Comparison of ENCODE assay signal across 7 cellular contexts in genomic region chr2:177617849-177618248, GRCh38.
DNase-seq lines count a peak whose midpoint lies in the region; ATAC-seq, FAIRE-seq and TF ChIP-seq lines count a peak whose summit lies in the region.

No MANE protein-coding gene starts in this region.

- FAIRE-seq in HTR-8/SVneo (lab: Jason Lieb, UNC): no peak

- H3K9me3 Mint-ChIP-seq in activated CD4-positive, alpha-beta memory T cell treated with anti-CD3 and anti-CD28 coated beads, Interleukin-2, amount 10 ng/mL, durations not matched to agents 7 days and 5 days: no peaks in the 10 kb centered on the region
- H3K9me3 Mint-ChIP-seq in stimulated activated memory B cell treated with anti-CD40 and anti-IgM and Interleukin-4, amounts not matched to agents 10 μg/mL and 1 μg/mL and 100 μg/mL, for 72 hours: peaks cover 2% of the 10 kb centered on the region

- POLR2A ChIA-PET in activated CD4-positive, alpha-beta memory T cell treated with anti-CD3 and anti-CD28 coated beads, Interleukin-2, amount 10 ng/mL, durations not matched to agents 7 days and 5 days (lab: Charles Lee): interaction anchor here (1.2 to 1.3 kb wide), 2 partner anchors 66 to 225 kb away, joined by 3 to 4 read pairs; partner anchors contain the start of gene AGPS

- H3K4me3 Mint-ChIP-seq in activated CD4-positive, alpha-beta memory T cell treated with anti-CD3 and anti-CD28 coated beads, Interleukin-2, amount 10 ng/mL, durations not matched to agents 7 days and 5 days: peak overlapping the region; percentile 83
- H3K4me3 Mint-ChIP-seq in stimulated activated memory B cell treated with anti-CD40 and anti-IgM and Interleukin-4, amounts not matched to agents 10 μg/mL and 1 μg/mL and 100 μg/mL, for 72 hours: peak overlapping the region; percentile 93

- ATAC-seq in stimulated activated memory B cell treated with anti-CD40 and anti-IgM and Interleukin-4, amounts not matched to agents 10 μg/mL and 1 μg/mL and 100 μg/mL, for 72 hours: no peak

- DNase-seq in HFF-Myc (ENCODE audit: extremely low read depth, low read depth): no peak
- no peak for DNase-seq in activated CD4-positive, alpha-beta memory T cell treated with anti-CD3 and anti-CD28 coated beads, Interleukin-2, amount 10 ng/mL, durations not matched to agents 7 days and 5 days
- no peak for DNase-seq in HTR-8/SVneo (ENCODE audit: insufficient read length, low spot score)
- DNase-seq in KBM-7: no peak
- DNase-seq in cerebellum (ENCODE audit: low spot score): no peak

- H3K27ac ChIP-seq in iPS-18a (ENCODE audit: low read length): peak overlapping the region; percentile 99

- peaks cover 12% of the 10 kb centered on the region for H3K27me3 Mint-ChIP-seq in activated CD4-positive, alpha-beta memory T cell treated with anti-CD3 and anti-CD28 coated beads, Interleukin-2, amount 10 ng/mL, durations not matched to agents 7 days and 5 days
- no peaks in the 10 kb centered on the region for H3K27me3 Mint-ChIP-seq in stimulated activated memory B cell treated with anti-CD40 and anti-IgM and Interleukin-4, amounts not matched to agents 10 μg/mL and 1 μg/mL and 100 μg/mL, for 72 hours

- no peaks in the 10 kb centered on the region for H3K27me3 ChIP-seq in iPS-18a (ENCODE audit: control insufficient read depth, insufficient read depth, low read length)

- peaks cover 2% of the 10 kb centered on the region for H3K4me1 ChIP-seq in iPS-18a (ENCODE audit: control insufficient read depth, low read depth, low read length)

- H3K9me3 ChIP-seq in iPS-18a (ENCODE audit: control insufficient read depth, low read depth, low read length): no peaks in the 10 kb centered on the region

- peak overlapping the region; percentile 87 for H3K27ac Mint-ChIP-seq in activated CD4-positive, alpha-beta memory T cell treated with anti-CD3 and anti-CD28 coated beads, Interleukin-2, amount 10 ng/mL, durations not matched to agents 7 days and 5 days
- H3K27ac Mint-ChIP-seq in stimulated activated memory B cell treated with anti-CD40 and anti-IgM and Interleukin-4, amounts not matched to agents 10 μg/mL and 1 μg/mL and 100 μg/mL, for 72 hours: peak overlapping the region; percentile 99

- no peaks in the 10 kb centered on the region for H3K36me3 Mint-ChIP-seq in activated CD4-positive, alpha-beta memory T cell treated with anti-CD3 and anti-CD28 coated beads, Interleukin-2, amount 10 ng/mL, durations not matched to agents 7 days and 5 days (ENCODE audit: low read depth)
- H3K36me3 Mint-ChIP-seq in stimulated activated memory B cell treated with anti-CD40 and anti-IgM and Interleukin-4, amounts not matched to agents 10 μg/mL and 1 μg/mL and 100 μg/mL, for 72 hours: no peaks in the 10 kb centered on the region

- CTCF ChIA-PET in activated CD4-positive, alpha-beta memory T cell treated with anti-CD3 and anti-CD28 coated beads, Interleukin-2, amount 10 ng/mL, durations not matched to agents 7 days and 5 days (lab: Charles Lee): interaction anchor here (1.9 kb wide), 1 partner anchor 142 kb away, joined by 4 read pairs; no protein-coding TSS in a partner anchor

- H3K9ac ChIP-seq in iPS-18a (ENCODE audit: low read length): peak overlapping the region; percentile 96

- H3K36me3 ChIP-seq in iPS-18a (ENCODE audit: control insufficient read depth, low read depth, low read length): no peaks in the 10 kb centered on the region

- no peak for TF ChIP-seq CTCF in HFF-Myc (IDR thresholded peaks at IDR 0.05; ENCODE audit: low read depth, low read length, missing control alignments)

- in situ Hi-C loops in KBM-7 (cut with MboI; ENCODE audit: low pct_unique_long_range_greater_than_20kb, low sequenced_read_pairs): no loop called here

- H3K4me3 ChIP-seq in HFF-Myc (replicated peaks; ENCODE audit: low read depth, low read length): peak overlapping the region; percentile 59
- H3K4me3 ChIP-seq in iPS-18a (ENCODE audit: low read length): peak overlapping the region; percentile 94

- peaks cover 6% of the 10 kb centered on the region for H3K4me1 Mint-ChIP-seq in activated CD4-positive, alpha-beta memory T cell treated with anti-CD3 and anti-CD28 coated beads, Interleukin-2, amount 10 ng/mL, durations not matched to agents 7 days and 5 days
- H3K4me1 Mint-ChIP-seq in stimulated activated memory B cell treated with anti-CD40 and anti-IgM and Interleukin-4, amounts not matched to agents 10 μg/mL and 1 μg/mL and 100 μg/mL, for 72 hours: peaks cover 11% of the 10 kb centered on the region
